ENCODE assay signal across 9 cellular contexts in the genomic region with DNA sequence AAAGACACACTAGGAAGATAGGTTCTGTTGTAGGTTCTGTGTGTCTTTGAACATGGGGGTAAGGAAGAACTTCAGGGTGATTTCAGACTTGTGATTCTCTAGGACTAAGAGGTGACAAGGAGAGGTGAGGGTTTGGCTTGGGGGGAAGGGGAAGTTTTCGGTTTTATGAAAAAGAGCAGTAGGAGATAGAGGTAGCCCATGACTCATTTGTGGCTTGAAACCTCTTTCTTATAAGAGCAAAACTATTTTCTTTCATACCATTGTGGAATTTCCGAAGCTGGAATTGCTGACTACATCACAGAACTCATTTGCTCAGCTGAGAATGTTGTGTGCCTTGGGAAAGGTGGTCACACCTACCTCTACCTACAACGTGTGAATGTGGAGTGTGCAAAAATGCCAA. TPM values are rescaled to one million over a fixed set of nuclear protein-coding genes. Genes with fewer than 3 reads are reported as not detected.
DNase-seq lines count a peak whose midpoint lies in the region; ATAC-seq and TF ChIP-seq lines count a peak whose summit lies in the region.
"Had no signal": no experiment of that assay in that cellular context is flagged by ENCODE, and none has a peak within 500 bp of the region (broad histone marks: within the 10 kb centered on the region; RNA-seq: fewer than 3 reads in every experiment).

No MANE protein-coding gene starts in this region.

- H3K9me3 Mint-ChIP-seq in activated naive CD8-positive, alpha-beta T cell treated with anti-CD3 and anti-CD28 coated beads, Interleukin-2, amount 50 U/mL, for 24 hours, result no peaks in the 10 kb centered on the region

- no peak for TF ChIP-seq POLR2A in Peyer's patch (IDR thresholded peaks at IDR 0.05)

- in situ Hi-C loops in GM13977 (cut with MboI; ENCODE audit: low pct_unique_long_range_greater_than_20kb, low sequenced_read_pairs, unreplicated experiment), result no loop called here

- H3K27me3 Mint-ChIP-seq in activated naive CD8-positive, alpha-beta T cell treated with anti-CD3 and anti-CD28 coated beads, Interleukin-2, amount 50 U/mL, for 24 hours, result no peaks in the 10 kb centered on the region

- peaks cover 5% of the 10 kb centered on the region for H3K36me3 Mint-ChIP-seq in activated naive CD8-positive, alpha-beta T cell treated with anti-CD3 and anti-CD28 coated beads, Interleukin-2, amount 50 U/mL, for 24 hours (ENCODE audit: low read depth)

- H3K4me1 Mint-ChIP-seq in activated naive CD8-positive, alpha-beta T cell treated with anti-CD3 and anti-CD28 coated beads, Interleukin-2, amount 50 U/mL, for 24 hours, result peaks cover 100% of the 10 kb centered on the region

- H3K4me1 ChIP-seq in Peyer's patch, result peaks cover 0 to 50% (median 17%) of the 10 kb centered on the region in 4 donors

- H3K27me3 ChIP-seq in Peyer's patch, result no peaks in the 10 kb centered on the region

- no peak overlapping the region for H3K4me3 ChIP-seq in Peyer's patch

- ATAC-seq in activated naive CD8-positive, alpha-beta T cell treated with anti-CD3 and anti-CD28 coated beads, Interleukin-2, amount 50 U/mL, for 24 hours, result peak; percentile 47

- H3K9me3 ChIP-seq in Peyer's patch, result no peaks in the 10 kb centered on the region

- peak; percentile 44 for DNase-seq in stimulated activated naive CD4-positive, alpha-beta T cell treated with Interleukin-2 at 50 U/mL for 16 hours (lab: John Stamatoyannopoulos, UW)
- DNase-seq in stimulated activated naive CD4-positive, alpha-beta T cell (lab: John Stamatoyannopoulos, UW), result no peak
- no peak for DNase-seq in Peyer's patch
- DNase-seq in activated naive CD8-positive, alpha-beta T cell treated with anti-CD3 and anti-CD28 coated beads, Interleukin-2, amount 50 U/mL, for 24 hours, result no peak
- no peak for DNase-seq in GM13977 (ENCODE audit: low spot score)
- no peak for DNase-seq in NCI-H1048 (lab: John Stamatoyannopoulos, UW)
- no peak for DNase-seq in amygdala (lab: John Stamatoyannopoulos, UW)
- DNase-seq in NCI-H748 treated with DMSO at 0.1 percent for 48 hours (lab: John Stamatoyannopoulos, UW), result no peak

- H3K36me3 ChIP-seq in Peyer's patch, result no peaks in the 10 kb centered on the region

- TF ChIP-seq CTCF in Peyer's patch (IDR thresholded peaks at IDR 0.05) (no peak), GM13977 (IDR thresholded peaks at IDR 0.05; ENCODE audit: extremely low read depth, insufficient read depth, missing control alignments) (no peak)

- peak overlapping the region; percentile 78 for H3K4me3 Mint-ChIP-seq in activated naive CD8-positive, alpha-beta T cell treated with anti-CD3 and anti-CD28 coated beads, Interleukin-2, amount 50 U/mL, for 24 hours

- peak overlapping the region; percentile 96 for H3K27ac Mint-ChIP-seq in activated naive CD8-positive, alpha-beta T cell treated with anti-CD3 and anti-CD28 coated beads, Interleukin-2, amount 50 U/mL, for 24 hours

- peak overlapping the region in 3 of 4 donors; percentile 35 to 81 (median 51) for H3K27ac ChIP-seq in Peyer's patch
- H3K27ac ChIP-seq: epithelial cell of prostate had no signal

RNA-seq across cellular contexts. Expression of a gene that starts 39.6 kb away (rescaled TPM):
- total RNA-seq in Peyer's patch, result 100 to 1,000 TPM in 1 of 4 donors, 10 to 100 TPM in 3; 25.3 to 108 (median 31.7) TPM
